21 cellular contexts compared by ENCODE assay signal in the genomic region with DNA sequence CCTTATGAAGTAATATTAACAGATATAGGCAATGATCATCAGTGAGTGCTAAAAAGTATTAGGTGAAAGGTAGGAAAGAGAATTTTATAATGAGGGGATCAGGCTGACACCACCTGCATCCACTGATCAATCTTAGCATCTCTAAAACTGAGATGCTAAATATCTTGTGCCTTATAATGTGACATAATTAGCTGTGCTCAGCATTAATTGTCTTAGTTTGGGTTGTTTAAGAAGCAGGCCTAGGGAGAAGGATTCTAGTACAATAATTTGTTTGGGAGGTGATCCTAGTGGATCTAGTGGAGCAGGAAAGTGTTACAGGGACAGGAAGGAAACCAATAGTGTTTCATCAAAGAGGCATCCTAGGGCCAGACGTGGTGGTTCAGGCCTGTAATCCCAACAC.
"Had no signal": no experiment of that assay in that cellular context is flagged by ENCODE, and none has a peak within 500 bp of the region (broad histone marks: within the 10 kb centered on the region; RNA-seq: fewer than 3 reads in every experiment).

No MANE protein-coding gene starts in this region.

- H3K4me2 ChIP-seq: neural progenitor cell had no signal

- H3K27me3 ChIP-seq: heart right ventricle, hepatocyte, neural progenitor cell, neutrophil, ovary, right atrium auricular region, spleen, suprapubic skin, tibial artery, uterus had no signal

- H3K9ac ChIP-seq: neural progenitor cell had no signal

- H3K4me3 ChIP-seq: heart right ventricle, hepatocyte, left ventricle myocardium inferior, lung, neural progenitor cell, ovary, right atrium auricular region, skin epidermis, spleen, suprapubic skin, thoracic aorta, tibial artery, uterus had no signal

- H3K9me3 ChIP-seq: neutrophil, ovary, right atrium auricular region, suprapubic skin, thoracic aorta, tibial artery, uterus had no signal

- H2AFZ ChIP-seq: hepatocyte, neural progenitor cell had no signal

- DNase-seq: heart right ventricle; islet precursor cell; left ventricle myocardium inferior; naive thymus-derived CD8-positive, alpha-beta T cell; nephron progenitor cell; occipital lobe; ovary; spleen; stimulated activated CD4-positive, alpha-beta T cell treated with anti-CD3 and anti-CD28 coated beads, Interleukin-4, amount 100 ng/mL, for 24 hours; stimulated activated naive CD4-positive, alpha-beta T cell; tibial artery; uterus had no signal

- H3K4me1 ChIP-seq: neural progenitor cell, uterus had no signal

- ATAC-seq: naive thymus-derived CD8-positive, alpha-beta T cell; stimulated activated effector memory CD8-positive, alpha-beta T cell treated with anti-CD3 and anti-CD28 coated beads, Interleukin-12 subunit alpha, Interleukin-12 subunit beta, amount 100 ng/mL, for 72 hours had no signal

- H3K36me3 ChIP-seq: heart right ventricle, left ventricle myocardium inferior, neural progenitor cell, neutrophil, ovary, right atrium auricular region, spleen, suprapubic skin, thoracic aorta, tibial artery, uterus had no signal

- H3K27ac ChIP-seq: neural progenitor cell, neutrophil, suprapubic skin had no signal
